Comparison of ENCODE assay signal across 8 cellular contexts in genomic region chr16:67392301-67393059, GRCh38. TPM values are rescaled to one million over a fixed set of nuclear protein-coding genes. Genes with fewer than 3 reads are reported as not detected.
DNase-seq lines count a peak whose midpoint lies in the region; ATAC-seq and TF ChIP-seq lines count a peak whose summit lies in the region.
"Had no signal": no experiment of that assay in that cellular context is flagged by ENCODE, and none has a peak within 500 bp of the region (broad histone marks: within the 10 kb centered on the region; RNA-seq: fewer than 3 reads in every experiment).

No MANE protein-coding gene starts in this region.

- H3K9me3 Mint-ChIP-seq in brain = peaks cover 0 to 2% (median 0%) of the 10 kb centered on the region in 5 experiments
- H3K9me3 Mint-ChIP-seq in stimulated activated effector memory CD8-positive, alpha-beta T cell treated with anti-CD3 and anti-CD28 coated beads, Interleukin-12 subunit alpha, Interleukin-12 subunit beta, amount 100 ng/mL, for 72 hours = no peaks in the 10 kb centered on the region
- H3K9me3 Mint-ChIP-seq: IgD-negative memory B cell had no signal

- H3K27ac Mint-ChIP-seq in brain = peak overlapping the region; percentile 38 to 95 (median 92)
- peak overlapping the region; percentile 54 for H3K27ac Mint-ChIP-seq in stimulated activated effector memory CD8-positive, alpha-beta T cell treated with anti-CD3 and anti-CD28 coated beads, Interleukin-12 subunit alpha, Interleukin-12 subunit beta, amount 100 ng/mL, for 72 hours
- H3K27ac Mint-ChIP-seq: IgD-negative memory B cell had no signal

- H3K36me3 ChIP-seq in HEK293 (ENCODE audit: control insufficient read depth in 2 of 2, insufficient read depth in 1 of 2, low read length in 2 of 2) (no peaks in the 10 kb centered on the region), lower lobe of right lung (no peaks in the 10 kb centered on the region)

- DNase-seq in lower lobe of right lung = no peak
- DNase-seq in stimulated activated effector memory CD8-positive, alpha-beta T cell treated with anti-CD3 and anti-CD28 coated beads, Interleukin-12 subunit alpha, Interleukin-12 subunit beta, amount 100 ng/mL, for 72 hours (ENCODE audit: low spot score in 2 of 2) = no peak
- no peak for DNase-seq in NCI-H2107 treated with DMSO at 0.1 percent for 48 hours (lab: John Stamatoyannopoulos, UW; ENCODE audit: unreplicated experiment)
- no peak for DNase-seq in H4 (ENCODE audit: low spot score)
- DNase-seq in AML-193 (lab: John Stamatoyannopoulos, UW) = no peak

- POLR2A ChIA-PET in HEK293 (lab: Yijun Ruan, JAX) = interaction anchor here (1.2 kb wide), 1 partner anchor 10 kb away, joined by 3 read pairs; no protein-coding TSS in a partner anchor

- H3K9me3 ChIP-seq in HEK293 (ENCODE audit: control insufficient read depth, insufficient read depth, low read depth, low read length) (no peaks in the 10 kb centered on the region), lower lobe of right lung (no peaks in the 10 kb centered on the region)

- no peak for ATAC-seq in lower lobe of right lung
- no peak for ATAC-seq in stimulated activated effector memory CD8-positive, alpha-beta T cell treated with anti-CD3 and anti-CD28 coated beads, Interleukin-12 subunit alpha, Interleukin-12 subunit beta, amount 100 ng/mL, for 72 hours

- intact Hi-C loops in lower lobe of right lung (cut with DNase I) = no loop called here

- H3K4me1 ChIP-seq in HEK293 (ENCODE audit: control insufficient read depth, insufficient read depth, low read length) = peaks cover 14% of the 10 kb centered on the region
- H3K4me1 ChIP-seq in lower lobe of right lung = peaks cover 75% of the 10 kb centered on the region

- peaks cover 14% of the 10 kb centered on the region for H3K27me3 Mint-ChIP-seq in brain

- H3K27me3 ChIP-seq in lower lobe of right lung (ENCODE audit: low read depth) = peaks cover 7% of the 10 kb centered on the region

- no peaks in the 10 kb centered on the region for H3K36me3 Mint-ChIP-seq in brain
- peaks cover 5% of the 10 kb centered on the region for H3K36me3 Mint-ChIP-seq in stimulated activated effector memory CD8-positive, alpha-beta T cell treated with anti-CD3 and anti-CD28 coated beads, Interleukin-12 subunit alpha, Interleukin-12 subunit beta, amount 100 ng/mL, for 72 hours
- H3K36me3 Mint-ChIP-seq: IgD-negative memory B cell had no signal

- TF ChIP-seq CTCF in HEK293 (tag by site-specific recombination; IDR thresholded peaks at IDR 0.05) = no peak
- no peak for TF ChIP-seq CTCF in brain (conservative IDR thresholded peaks at IDR 0.05)
- no peak for TF ChIP-seq CTCF in lower lobe of right lung (IDR thresholded peaks at IDR 0.05)

- H3K4me3 ChIP-seq in HEK293 (ENCODE audit: low read depth, low read length) = peak overlapping the region; percentile 29; the same call in 1 of the 2 replicates
- H3K4me3 ChIP-seq in lower lobe of right lung = peak overlapping the region; percentile 58

- H3K4me3 Mint-ChIP-seq in brain = peak overlapping the region; percentile 65 to 81 (median 70)
- no peak overlapping the region for H3K4me3 Mint-ChIP-seq in stimulated activated effector memory CD8-positive, alpha-beta T cell treated with anti-CD3 and anti-CD28 coated beads, Interleukin-12 subunit alpha, Interleukin-12 subunit beta, amount 100 ng/mL, for 72 hours
- H3K4me3 Mint-ChIP-seq: IgD-negative memory B cell had no signal

- CTCF ChIA-PET in HEK293 (lab: Yijun Ruan, JAX) = interaction anchor here (0.9 to 1.6 kb wide), 5 partner anchors 8 to 146 kb away, joined by 4 to 6 read pairs (median 5); partner anchors contain the start of genes KCTD19 and LRRC36

- peaks cover 83% of the 10 kb centered on the region for H3K4me1 Mint-ChIP-seq in brain
- peaks cover 9% of the 10 kb centered on the region for H3K4me1 Mint-ChIP-seq in stimulated activated effector memory CD8-positive, alpha-beta T cell treated with anti-CD3 and anti-CD28 coated beads, Interleukin-12 subunit alpha, Interleukin-12 subunit beta, amount 100 ng/mL, for 72 hours

- H3K27ac ChIP-seq in HEK293 (ENCODE audit: extremely low read depth, low read depth, low read length) = no peak overlapping the region
- H3K27ac ChIP-seq in lower lobe of right lung = peak overlapping the region; percentile 76

TF ChIP-seq in HEK293, 187 proteins besides CTCF, POLR2A, EP300 and RAD21:
- TF ChIP-seq ZNF426 (tag by site-specific recombination; IDR thresholded peaks at IDR 0.05) (no peak), ZNF488 (tag by site-specific recombination; IDR thresholded peaks at IDR 0.05) (no peak)

RNA-seq across cellular contexts. Expression of gene TPPP3, which starts 0.8 kb away (rescaled TPM):
- 438 TPM for polyA plus RNA-seq in brain (ENCODE audit: insufficient read depth, low read depth, low replicate concordance)
- 123 TPM for total RNA-seq in lower lobe of right lung
- not detected in 2 replicates for total RNA-seq in H4 (2014; rRNA removed; shearing (Covaris generic))
- polyA plus RNA-seq: IgD-negative memory B cell had no signal

RNA-seq across cellular contexts. Expression of gene ZDHHC1, which starts 23.8 kb away (rescaled TPM):
- 10.6 TPM for polyA plus RNA-seq in brain (ENCODE audit: insufficient read depth, low read depth, low replicate concordance)
- 18.9 TPM for total RNA-seq in lower lobe of right lung
- total RNA-seq in H4 (2014; rRNA removed; shearing (Covaris generic)) = 3.0 and 3.2 TPM in 2 replicates

RNA-seq across cellular contexts. Expression of gene HSD11B2, which starts 38.4 kb away (rescaled TPM):
- polyA plus RNA-seq in brain (ENCODE audit: insufficient read depth, low read depth, low replicate concordance) = 47.9 TPM
- 2.9 TPM for total RNA-seq in lower lobe of right lung
- total RNA-seq in H4 (2014; rRNA removed; shearing (Covaris generic)) = 0.10 TPM in 1 of 2 replicates, not detected in the other
- polyA plus RNA-seq: IgD-negative memory B cell had no signal

Comparison
In these comparisons a context has a peak if more than half of its experiments do, and no peak if none do; other contexts are left out.
1. RNA of gene TPPP3, which starts 0.8 kb away (total RNA-seq): 123 TPM in lower lobe of right lung (single experiment); not detected in H4; every median in the first group is over 100 times any median in the second.